In the genomic region with DNA sequence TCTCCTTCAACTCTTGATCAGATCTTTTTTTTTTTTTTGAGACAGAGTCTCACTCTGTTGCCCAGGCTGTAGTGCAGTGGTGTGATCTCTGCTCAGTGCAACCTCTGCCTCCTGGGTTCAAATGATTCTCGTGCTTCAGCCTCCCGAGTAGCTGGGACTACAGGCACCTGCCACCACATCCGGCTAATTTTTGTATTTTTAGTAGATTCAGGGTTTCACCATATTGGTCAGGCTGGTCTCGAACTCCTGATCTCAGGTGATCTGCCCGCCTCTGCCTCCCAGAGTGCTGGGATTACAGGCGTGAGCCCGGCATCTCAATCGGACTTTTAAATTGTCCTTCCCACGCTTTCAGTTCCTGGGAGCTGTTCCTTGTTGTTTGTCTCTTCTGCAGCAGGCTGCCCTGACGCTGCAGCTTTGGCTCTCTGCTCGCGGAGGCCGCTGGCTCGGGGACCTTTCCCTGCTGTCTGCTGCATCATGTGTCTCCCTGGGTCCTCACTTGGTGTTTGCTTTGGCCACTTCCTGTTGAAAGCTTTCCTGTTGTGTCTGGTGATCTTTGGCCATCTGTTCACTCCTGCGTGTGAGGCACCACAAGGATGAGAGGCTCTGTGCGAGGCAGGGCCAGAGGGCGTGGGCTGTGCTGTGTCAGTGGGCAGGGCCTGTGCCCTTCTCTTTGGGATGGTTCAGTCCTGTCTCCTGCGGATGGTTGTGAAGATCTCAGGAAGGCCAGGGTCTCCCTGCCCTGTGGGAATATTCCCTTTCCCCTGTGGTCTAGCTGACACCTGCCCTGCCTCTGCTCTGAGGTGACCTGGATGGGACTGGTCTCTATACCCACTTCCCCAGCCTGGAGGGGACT, we compare ENCODE assay signal across 1 cellular context.
TF ChIP-seq lines count a peak whose summit lies in the region.

No MANE protein-coding gene starts in this region.

TF ChIP-seq in HepG2, 621 proteins besides CTCF, POLR2A, EP300 and RAD21 (continued from another document):
- TF ChIP-seq, protein P1, sequence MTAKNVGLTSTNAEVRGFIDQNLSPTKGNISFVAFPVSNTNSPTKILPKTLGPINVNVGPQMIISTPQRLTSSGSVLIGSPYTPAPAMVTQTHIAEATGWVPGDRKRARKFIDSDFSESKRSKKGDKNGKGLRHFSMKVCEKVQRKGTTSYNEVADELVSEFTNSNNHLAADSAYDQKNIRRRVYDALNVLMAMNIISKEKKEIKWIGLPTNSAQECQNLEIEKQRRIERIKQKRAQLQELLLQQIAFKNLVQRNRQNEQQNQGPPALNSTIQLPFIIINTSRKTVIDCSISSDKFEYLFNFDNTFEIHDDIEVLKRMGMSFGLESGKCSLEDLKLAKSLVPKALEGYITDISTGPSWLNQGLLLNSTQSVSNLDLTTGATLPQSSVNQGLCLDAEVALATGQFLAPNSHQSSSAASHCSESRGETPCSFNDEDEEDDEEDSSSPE (CRISPR knock-in tag; IDR thresholded peaks at IDR 0.05), result peak; percentile 56
- no peak for TF ChIP-seq NKX3-1 (CRISPR knock-in tag; IDR thresholded peaks at IDR 0.05)
- no peak for TF ChIP-seq ZNF776 (CRISPR knock-in tag; IDR thresholded peaks at IDR 0.05)
- no peak for TF ChIP-seq MAZ (IDR thresholded peaks at IDR 0.05; ENCODE audit: borderline replicate concordance, low read depth, low read length)
- TF ChIP-seq MAZ (CRISPR knock-in tag; IDR thresholded peaks at IDR 0.05; ENCODE audit: low read depth), result peak; percentile 63
- no peak for TF ChIP-seq NR3C1 (CRISPR knock-in tag; IDR thresholded peaks at IDR 0.05)
- TF ChIP-seq STAT5B (CRISPR knock-in tag; IDR thresholded peaks at IDR 0.05), result no peak
- TF ChIP-seq TMF1 (CRISPR knock-in tag; IDR thresholded peaks at IDR 0.05; ENCODE audit: low read depth), result peak; percentile 50; the same call in 1 of the 2 replicates
- peak; percentile 56; the same call in 1 of the 2 replicates for TF ChIP-seq ZNF547 (CRISPR knock-in tag; IDR thresholded peaks at IDR 0.05)
- TF ChIP-seq POGZ (CRISPR knock-in tag; IDR thresholded peaks at IDR 0.05), result 0 out of 2 replicates have a peak, but pooled peaks have one; percentile 36
- TF ChIP-seq THAP11 (CRISPR knock-in tag; IDR thresholded peaks at IDR 0.05), result peak; percentile 87
- TF ChIP-seq, protein P2, sequence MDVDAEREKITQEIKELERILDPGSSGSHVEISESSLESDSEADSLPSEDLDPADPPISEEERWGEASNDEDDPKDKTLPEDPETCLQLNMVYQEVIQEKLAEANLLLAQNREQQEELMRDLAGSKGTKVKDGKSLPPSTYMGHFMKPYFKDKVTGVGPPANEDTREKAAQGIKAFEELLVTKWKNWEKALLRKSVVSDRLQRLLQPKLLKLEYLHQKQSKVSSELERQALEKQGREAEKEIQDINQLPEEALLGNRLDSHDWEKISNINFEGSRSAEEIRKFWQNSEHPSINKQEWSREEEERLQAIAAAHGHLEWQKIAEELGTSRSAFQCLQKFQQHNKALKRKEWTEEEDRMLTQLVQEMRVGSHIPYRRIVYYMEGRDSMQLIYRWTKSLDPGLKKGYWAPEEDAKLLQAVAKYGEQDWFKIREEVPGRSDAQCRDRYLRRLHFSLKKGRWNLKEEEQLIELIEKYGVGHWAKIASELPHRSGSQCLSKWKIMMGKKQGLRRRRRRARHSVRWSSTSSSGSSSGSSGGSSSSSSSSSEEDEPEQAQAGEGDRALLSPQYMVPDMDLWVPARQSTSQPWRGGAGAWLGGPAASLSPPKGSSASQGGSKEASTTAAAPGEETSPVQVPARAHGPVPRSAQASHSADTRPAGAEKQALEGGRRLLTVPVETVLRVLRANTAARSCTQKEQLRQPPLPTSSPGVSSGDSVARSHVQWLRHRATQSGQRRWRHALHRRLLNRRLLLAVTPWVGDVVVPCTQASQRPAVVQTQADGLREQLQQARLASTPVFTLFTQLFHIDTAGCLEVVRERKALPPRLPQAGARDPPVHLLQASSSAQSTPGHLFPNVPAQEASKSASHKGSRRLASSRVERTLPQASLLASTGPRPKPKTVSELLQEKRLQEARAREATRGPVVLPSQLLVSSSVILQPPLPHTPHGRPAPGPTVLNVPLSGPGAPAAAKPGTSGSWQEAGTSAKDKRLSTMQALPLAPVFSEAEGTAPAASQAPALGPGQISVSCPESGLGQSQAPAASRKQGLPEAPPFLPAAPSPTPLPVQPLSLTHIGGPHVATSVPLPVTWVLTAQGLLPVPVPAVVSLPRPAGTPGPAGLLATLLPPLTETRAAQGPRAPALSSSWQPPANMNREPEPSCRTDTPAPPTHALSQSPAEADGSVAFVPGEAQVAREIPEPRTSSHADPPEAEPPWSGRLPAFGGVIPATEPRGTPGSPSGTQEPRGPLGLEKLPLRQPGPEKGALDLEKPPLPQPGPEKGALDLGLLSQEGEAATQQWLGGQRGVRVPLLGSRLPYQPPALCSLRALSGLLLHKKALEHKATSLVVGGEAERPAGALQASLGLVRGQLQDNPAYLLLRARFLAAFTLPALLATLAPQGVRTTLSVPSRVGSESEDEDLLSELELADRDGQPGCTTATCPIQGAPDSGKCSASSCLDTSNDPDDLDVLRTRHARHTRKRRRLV (CRISPR knock-in tag; IDR thresholded peaks at IDR 0.05), result no peak
- TF ChIP-seq, protein P3, sequence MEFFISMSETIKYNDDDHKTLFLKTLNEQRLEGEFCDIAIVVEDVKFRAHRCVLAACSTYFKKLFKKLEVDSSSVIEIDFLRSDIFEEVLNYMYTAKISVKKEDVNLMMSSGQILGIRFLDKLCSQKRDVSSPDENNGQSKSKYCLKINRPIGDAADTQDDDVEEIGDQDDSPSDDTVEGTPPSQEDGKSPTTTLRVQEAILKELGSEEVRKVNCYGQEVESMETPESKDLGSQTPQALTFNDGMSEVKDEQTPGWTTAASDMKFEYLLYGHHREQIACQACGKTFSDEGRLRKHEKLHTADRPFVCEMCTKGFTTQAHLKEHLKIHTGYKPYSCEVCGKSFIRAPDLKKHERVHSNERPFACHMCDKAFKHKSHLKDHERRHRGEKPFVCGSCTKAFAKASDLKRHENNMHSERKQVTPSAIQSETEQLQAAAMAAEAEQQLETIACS (CRISPR knock-in tag; IDR thresholded peaks at IDR 0.05), result no peak
- TF ChIP-seq SSRP1 (CRISPR knock-in tag; IDR thresholded peaks at IDR 0.05), result no peak; the same call in 1 of the 2 replicates
- TF ChIP-seq, protein P4, sequence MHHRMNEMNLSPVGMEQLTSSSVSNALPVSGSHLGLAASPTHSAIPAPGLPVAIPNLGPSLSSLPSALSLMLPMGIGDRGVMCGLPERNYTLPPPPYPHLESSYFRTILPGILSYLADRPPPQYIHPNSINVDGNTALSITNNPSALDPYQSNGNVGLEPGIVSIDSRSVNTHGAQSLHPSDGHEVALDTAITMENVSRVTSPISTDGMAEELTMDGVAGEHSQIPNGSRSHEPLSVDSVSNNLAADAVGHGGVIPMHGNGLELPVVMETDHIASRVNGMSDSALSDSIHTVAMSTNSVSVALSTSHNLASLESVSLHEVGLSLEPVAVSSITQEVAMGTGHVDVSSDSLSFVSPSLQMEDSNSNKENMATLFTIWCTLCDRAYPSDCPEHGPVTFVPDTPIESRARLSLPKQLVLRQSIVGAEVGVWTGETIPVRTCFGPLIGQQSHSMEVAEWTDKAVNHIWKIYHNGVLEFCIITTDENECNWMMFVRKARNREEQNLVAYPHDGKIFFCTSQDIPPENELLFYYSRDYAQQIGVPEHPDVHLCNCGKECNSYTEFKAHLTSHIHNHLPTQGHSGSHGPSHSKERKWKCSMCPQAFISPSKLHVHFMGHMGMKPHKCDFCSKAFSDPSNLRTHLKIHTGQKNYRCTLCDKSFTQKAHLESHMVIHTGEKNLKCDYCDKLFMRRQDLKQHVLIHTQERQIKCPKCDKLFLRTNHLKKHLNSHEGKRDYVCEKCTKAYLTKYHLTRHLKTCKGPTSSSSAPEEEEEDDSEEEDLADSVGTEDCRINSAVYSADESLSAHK (CRISPR knock-in tag; IDR thresholded peaks at IDR 0.05; ENCODE audit: borderline replicate concordance), result no peak
- peak; percentile 35; the same call in 1 of the 2 replicates for TF ChIP-seq PHF8 (CRISPR knock-in tag; IDR thresholded peaks at IDR 0.05)
- TF ChIP-seq ZNF329 (CRISPR knock-in tag; IDR thresholded peaks at IDR 0.05; ENCODE audit: low read depth), result no peak
- TF ChIP-seq GZF1 (CRISPR knock-in tag; IDR thresholded peaks at IDR 0.05), result 0 out of 2 replicates have a peak, but pooled peaks have one; percentile 49
- no peak for TF ChIP-seq MLXIP (CRISPR knock-in tag; IDR thresholded peaks at IDR 0.05; ENCODE audit: borderline replicate concordance)
- peak; percentile 96 for TF ChIP-seq IRF2 (CRISPR knock-in tag; IDR thresholded peaks at IDR 0.05)
- TF ChIP-seq PAWR (CRISPR knock-in tag; IDR thresholded peaks at IDR 0.05; ENCODE audit: borderline replicate concordance), result no peak
- no peak for TF ChIP-seq HNRNPLL (IDR thresholded peaks at IDR 0.05; ENCODE audit: low read depth, low read length, poor library complexity, severe bottlenecking)
- TF ChIP-seq ZBTB1 (CRISPR knock-in tag; IDR thresholded peaks at IDR 0.05; ENCODE audit: borderline replicate concordance), result no peak
- TF ChIP-seq, protein P5, sequence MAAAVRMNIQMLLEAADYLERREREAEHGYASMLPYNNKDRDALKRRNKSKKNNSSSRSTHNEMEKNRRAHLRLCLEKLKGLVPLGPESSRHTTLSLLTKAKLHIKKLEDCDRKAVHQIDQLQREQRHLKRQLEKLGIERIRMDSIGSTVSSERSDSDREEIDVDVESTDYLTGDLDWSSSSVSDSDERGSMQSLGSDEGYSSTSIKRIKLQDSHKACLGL (CRISPR knock-in tag; IDR thresholded peaks at IDR 0.05), result no peak
- peak; percentile 95 for TF ChIP-seq GATAD2A (CRISPR knock-in tag; IDR thresholded peaks at IDR 0.05)
- TF ChIP-seq ZNF704 (CRISPR knock-in tag; IDR thresholded peaks at IDR 0.05; ENCODE audit: borderline replicate concordance), result no peak
- TF ChIP-seq PPARG (CRISPR knock-in tag; conservative IDR thresholded peaks at IDR 0.05), result peak; percentile 79; the same call in 1 of the 2 replicates
